Comparison of ENCODE assay signal across 11 cellular contexts in the genomic region with DNA sequence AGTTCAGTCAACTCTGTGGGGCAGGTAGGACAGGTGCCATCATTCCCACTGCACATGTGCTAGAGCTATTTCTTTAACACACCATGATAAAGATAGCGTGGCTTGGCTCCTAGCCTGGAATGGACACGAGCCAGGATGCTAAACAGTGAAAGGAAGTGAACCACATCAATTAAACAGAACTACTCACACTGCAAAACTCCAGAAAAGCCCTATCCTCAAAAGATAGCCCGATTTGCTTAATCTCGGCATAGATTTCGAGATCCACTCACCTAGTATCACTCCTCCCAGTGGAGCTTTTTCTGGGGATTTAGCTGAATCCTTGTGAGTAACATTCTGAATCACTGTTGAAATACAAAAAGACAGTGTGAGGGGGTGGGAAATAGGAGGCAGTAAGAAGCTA.
DNase-seq lines count a peak whose midpoint lies in the region; ATAC-seq and TF ChIP-seq lines count a peak whose summit lies in the region.
"Had no signal": no experiment of that assay in that cellular context is flagged by ENCODE, and none has a peak within 500 bp of the region (broad histone marks: within the 10 kb centered on the region; RNA-seq: fewer than 3 reads in every experiment).

No MANE protein-coding gene starts in this region.

- H3K4me3 ChIP-seq in epithelial cell of esophagus (ENCODE audit: low read length), result no peak overlapping the region
- H3K4me3 ChIP-seq: skin epidermis had no signal

- intact Hi-C loops in posterior vena cava (cut with DNase I), result no loop called here

- TF ChIP-seq CTCF in epithelial cell of esophagus (IDR thresholded peaks at IDR 0.05; ENCODE audit: insufficient read depth, low read depth, low read length, missing control alignments), result no peak

- DNase-seq in DMS53 treated with DMSO at 0.1 percent for 48 hours (lab: John Stamatoyannopoulos, UW; ENCODE audit: unreplicated experiment) (peak; percentile 8), NCI-H345 treated with DMSO at 0.1 percent for 48 hours (lab: John Stamatoyannopoulos, UW; ENCODE audit: unreplicated experiment) (peak; percentile 0), epithelial cell of esophagus (ENCODE audit: low read depth) (peak; percentile 74), posterior vena cava (ENCODE audit: low spot score) (peak; percentile 81), NCI-H2227 (lab: John Stamatoyannopoulos, UW; ENCODE audit: unreplicated experiment) (no peak)
- DNase-seq in activated naive CD4-positive, alpha-beta T cell treated with Interleukin-2 at 50 U/mL for 16 hours, result no peak
- DNase-seq: activated naive CD4-positive, alpha-beta T cell treated with anti-CD3 and anti-CD28 coated beads, Interleukin-2, amount 10 ng/mL, durations not matched to agents 7 days and 5 days; hippocampal formation had no signal

- ATAC-seq in activated CD4-positive, CD25-positive, alpha-beta regulatory T cell treated with anti-CD3 and anti-CD28 coated beads, Interleukin-2, amount 50 U/mL, for 24 hours, result no peak
- ATAC-seq in GM19452 (IDR thresholded peaks at IDR 0.05; ENCODE audit: unreplicated experiment), result no peak

Comparison
In these comparisons a context has a peak if more than half of its experiments do, and no peak if none do; other contexts are left out.
1. DNase-seq: peak in DMS53 treated with DMSO at 0.1 percent for 48 hours (single experiment), NCI-H345 treated with DMSO at 0.1 percent for 48 hours (single experiment), epithelial cell of esophagus (single experiment) and posterior vena cava (single experiment); none in NCI-H2227 (single experiment) and activated naive CD4-positive, alpha-beta T cell treated with Interleukin-2 at 50 U/mL for 16 hours (single experiment).